Comparison of ENCODE assay signal across 8 cellular contexts in genomic region chr11:62726156-62727006, GRCh38. TPM values are rescaled to one million over a fixed set of nuclear protein-coding genes. Genes with fewer than 3 reads are reported as not detected.
DNase-seq lines count a peak whose midpoint lies in the region; ATAC-seq, FAIRE-seq and TF ChIP-seq lines count a peak whose summit lies in the region.

No MANE protein-coding gene starts in this region.

- H3K4me3 ChIP-seq in gastrocnemius medialis = peak overlapping the region; percentile 63 to 95 (median 80)

- no peak for DNase-seq in activated T-helper 2 cell treated with anti-CD3 and anti-CD28 coated beads, Interferon-gamma antibody, Interleukin-2, Interleukin-4, amounts not matched to agents 10 μg/mL and 5 μg/mL and 100 μg/mL, durations not matched to agents 14 hours and 24 hours and 36 hours (ENCODE audit: low spot score)
- DNase-seq in left cardiac atrium = no peak
- DNase-seq in gastrocnemius medialis = no peak
- DNase-seq in GM19239 (ENCODE audit: insufficient read length, low spot score) = no peak

- peaks cover 3 to 27% of the 10 kb centered on the region in 2 donors for H3K36me3 ChIP-seq in gastrocnemius medialis

- H3K4me1 ChIP-seq in gastrocnemius medialis = peaks cover 44 to 47% of the 10 kb centered on the region in 2 donors

- H3K9me3 Mint-ChIP-seq in activated T-helper 2 cell treated with anti-CD3 and anti-CD28 coated beads, Interferon-gamma antibody, Interleukin-2, Interleukin-4, amounts not matched to agents 10 μg/mL and 5 μg/mL and 100 μg/mL, durations not matched to agents 14 hours and 24 hours and 36 hours = no peaks in the 10 kb centered on the region

- peak overlapping the region; percentile 99 for H3K4me3 Mint-ChIP-seq in activated T-helper 2 cell treated with anti-CD3 and anti-CD28 coated beads, Interferon-gamma antibody, Interleukin-2, Interleukin-4, amounts not matched to agents 10 μg/mL and 5 μg/mL and 100 μg/mL, durations not matched to agents 14 hours and 24 hours and 36 hours (ENCODE audit: low read depth)

- peaks cover 72% of the 10 kb centered on the region for H3K36me3 Mint-ChIP-seq in activated T-helper 2 cell treated with anti-CD3 and anti-CD28 coated beads, Interferon-gamma antibody, Interleukin-2, Interleukin-4, amounts not matched to agents 10 μg/mL and 5 μg/mL and 100 μg/mL, durations not matched to agents 14 hours and 24 hours and 36 hours (ENCODE audit: low read depth)

- no peaks in the 10 kb centered on the region for H3K9me3 ChIP-seq in gastrocnemius medialis

- intact Hi-C loops in activated T-helper 2 cell treated with anti-CD3 and anti-CD28 coated beads, Interferon-gamma antibody, Interleukin-2, Interleukin-4, amounts not matched to agents 10 μg/mL and 5 μg/mL and 100 μg/mL, durations not matched to agents 14 hours and 24 hours and 36 hours (cut with micrococcal nuclease) = loop anchor here (1.0 to 5.0 kb wide), 9 partner anchors 17 to 154 kb away; partner anchors contain the start of genes INTS5, LBHD1, MTA2 and SLC3A2
- intact Hi-C loops in left cardiac atrium (cut with DNase I) = no loop called here
- intact Hi-C loops in gastrocnemius medialis (cut with DNase I; ENCODE audit: low total_unique reads) = loop anchor here (1.0 to 5.0 kb wide), 5 partner anchors 17 to 131 kb away; partner anchors contain the start of genes TMEM179B, UBXN1 and ZBTB3

- peak overlapping the region; percentile 87 to 94 (median 90) for H3K27ac ChIP-seq in gastrocnemius medialis

- no peak for TF ChIP-seq POLR2A in gastrocnemius medialis (IDR thresholded peaks at IDR 0.05)

- H3K27me3 Mint-ChIP-seq in activated T-helper 2 cell treated with anti-CD3 and anti-CD28 coated beads, Interferon-gamma antibody, Interleukin-2, Interleukin-4, amounts not matched to agents 10 μg/mL and 5 μg/mL and 100 μg/mL, durations not matched to agents 14 hours and 24 hours and 36 hours (ENCODE audit: low read depth) = no peaks in the 10 kb centered on the region

- H3K27ac Mint-ChIP-seq in activated T-helper 2 cell treated with anti-CD3 and anti-CD28 coated beads, Interferon-gamma antibody, Interleukin-2, Interleukin-4, amounts not matched to agents 10 μg/mL and 5 μg/mL and 100 μg/mL, durations not matched to agents 14 hours and 24 hours and 36 hours = peak overlapping the region; percentile 65

- peak; percentile 0 for ATAC-seq in GM18511 (IDR thresholded peaks at IDR 0.05; ENCODE audit: unreplicated experiment)
- ATAC-seq in HG03039 (IDR thresholded peaks at IDR 0.05; ENCODE audit: unreplicated experiment) = peak; percentile 0
- ATAC-seq in left cardiac atrium = peak; percentile 2 to 6
- ATAC-seq in gastrocnemius medialis = peak in 1 of 2 donors; percentile 0
- ATAC-seq in GM21515 (IDR thresholded peaks at IDR 0.05; ENCODE audit: unreplicated experiment) = no peak
- no peak for ATAC-seq in HG02759 (IDR thresholded peaks at IDR 0.05; ENCODE audit: unreplicated experiment)

- peaks cover 37% of the 10 kb centered on the region for H3K4me1 Mint-ChIP-seq in activated T-helper 2 cell treated with anti-CD3 and anti-CD28 coated beads, Interferon-gamma antibody, Interleukin-2, Interleukin-4, amounts not matched to agents 10 μg/mL and 5 μg/mL and 100 μg/mL, durations not matched to agents 14 hours and 24 hours and 36 hours (ENCODE audit: low read depth)

- no peak for FAIRE-seq in GM19239 (lab: Jason Lieb, UNC)

- H3K27me3 ChIP-seq in gastrocnemius medialis = no peaks in the 10 kb centered on the region

- TF ChIP-seq CTCF in gastrocnemius medialis (IDR thresholded peaks at IDR 0.05 in 4 of 5, conservative IDR thresholded peaks at IDR 0.05 in 1 of 5) = no peak

- in situ Hi-C loops in gastrocnemius medialis (cut with MboI; ENCODE audit: low sequenced_read_pairs in 4 of 4) = no loop called here

RNA-seq across cellular contexts. Expression of gene HNRNPUL2, which starts 0.9 kb away (rescaled TPM):
- 62.6 and 63.5 TPM in 2 replicates for total RNA-seq in activated T-helper 2 cell treated with anti-CD3 and anti-CD28 coated beads, Interferon-gamma antibody, Interleukin-2, Interleukin-4, amounts not matched to agents 10 μg/mL and 5 μg/mL and 100 μg/mL, durations not matched to agents 14 hours and 24 hours and 36 hours
- total RNA-seq in left cardiac atrium (10 to 100 TPM; 31.0 to 36.2 TPM), gastrocnemius medialis (10 to 100 TPM in 3 of 4 donors, 1 to 10 TPM in 1; 4.8 to 14.9 (median 11.8) TPM)

RNA-seq across cellular contexts. Expression of gene TTC9C, which starts 1.9 kb away (rescaled TPM):
- total RNA-seq in activated T-helper 2 cell treated with anti-CD3 and anti-CD28 coated beads, Interferon-gamma antibody, Interleukin-2, Interleukin-4, amounts not matched to agents 10 μg/mL and 5 μg/mL and 100 μg/mL, durations not matched to agents 14 hours and 24 hours and 36 hours = 35.4 and 39.4 TPM in 2 replicates
- total RNA-seq in left cardiac atrium = 10 to 100 TPM; 14.0 to 15.9 TPM
- 10 to 100 TPM; 11.5 to 16.3 (median 14.1) TPM for total RNA-seq in gastrocnemius medialis

RNA-seq across cellular contexts. Expression of gene GNG3, which starts 18.9 kb away (rescaled TPM):
- total RNA-seq in activated T-helper 2 cell treated with anti-CD3 and anti-CD28 coated beads, Interferon-gamma antibody, Interleukin-2, Interleukin-4, amounts not matched to agents 10 μg/mL and 5 μg/mL and 100 μg/mL, durations not matched to agents 14 hours and 24 hours and 36 hours = not detected in 2 replicates
- total RNA-seq in left cardiac atrium (not detected), gastrocnemius medialis (not detected)

RNA-seq across cellular contexts. Expression of gene BSCL2, which starts 19.2 kb away (rescaled TPM):
- total RNA-seq in activated T-helper 2 cell treated with anti-CD3 and anti-CD28 coated beads, Interferon-gamma antibody, Interleukin-2, Interleukin-4, amounts not matched to agents 10 μg/mL and 5 μg/mL and 100 μg/mL, durations not matched to agents 14 hours and 24 hours and 36 hours = 28.7 and 32.8 TPM in 2 replicates
- total RNA-seq in left cardiac atrium (10 to 100 TPM; 16.8 to 26.7 TPM), gastrocnemius medialis (100 to 1,000 TPM in 1 of 4 donors, 10 to 100 TPM in 3; 33.4 to 114 (median 55.6) TPM)

RNA-seq across cellular contexts. Expression of gene ZBTB3, which starts 27.6 kb away (rescaled TPM):
- total RNA-seq in activated T-helper 2 cell treated with anti-CD3 and anti-CD28 coated beads, Interferon-gamma antibody, Interleukin-2, Interleukin-4, amounts not matched to agents 10 μg/mL and 5 μg/mL and 100 μg/mL, durations not matched to agents 14 hours and 24 hours and 36 hours = 7.3 and 9.3 TPM in 2 replicates
- 10 to 100 TPM in 1 of 2 donors, 1 to 10 TPM in 1; 7.2 to 10.5 TPM for total RNA-seq in left cardiac atrium
- 10 to 100 TPM in 1 of 4 donors, 1 to 10 TPM in 3; 5.6 to 10.5 (median 7.7) TPM for total RNA-seq in gastrocnemius medialis

Comparison
In these comparisons a context has a peak if more than half of its experiments do, and no peak if none do; other contexts are left out.
1. ATAC-seq: peak in GM18511 (single experiment), HG03039 (single experiment) and left cardiac atrium (2 of 2); none in GM21515 (single experiment) and HG02759 (single experiment).
2. intact Hi-C loops: an anchor here in activated T-helper 2 cell treated with anti-CD3 and anti-CD28 coated beads, Interferon-gamma antibody, Interleukin-2, Interleukin-4, amounts not matched to agents 10 μg/mL and 5 μg/mL and 100 μg/mL, durations not matched to agents 14 hours and 24 hours and 36 hours (1.0 to 5.0 kb wide) and gastrocnemius medialis (1.0 to 5.0 kb wide); none called in left cardiac atrium.